8 cellular contexts compared by ENCODE assay signal in the genomic region with DNA sequence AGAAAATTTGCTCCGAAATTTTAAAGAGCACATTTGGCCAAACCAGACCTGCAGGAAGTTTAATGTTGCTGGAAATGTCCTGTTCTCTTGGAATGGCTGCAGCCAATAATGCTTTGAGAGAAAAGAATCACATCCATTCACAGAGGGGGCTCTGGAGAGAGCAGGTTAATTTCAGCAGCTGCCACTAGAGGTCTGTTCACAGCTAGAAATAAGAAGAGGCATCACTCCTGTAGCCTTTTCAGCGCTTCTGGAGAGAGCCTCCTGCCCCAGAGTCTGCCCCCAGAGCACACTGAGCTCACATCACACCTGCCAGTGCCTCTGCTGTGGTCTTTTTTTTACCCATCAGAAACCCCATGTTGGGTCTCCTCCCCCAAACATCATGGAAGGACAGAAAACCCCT.
A peak's percentile ranks its signal among the peaks of the same experiment; 100 is the strongest.
DNase-seq lines count a peak whose midpoint lies in the region; ATAC-seq, FAIRE-seq and TF ChIP-seq lines count a peak whose summit lies in the region.

No MANE protein-coding gene starts in this region.

- no peaks in the 10 kb centered on the region for H3K27me3 ChIP-seq in right cardiac atrium (ENCODE audit: control insufficient read depth, insufficient read depth)
- H3K27me3 ChIP-seq in keratinocyte (ENCODE audit: control insufficient read depth, extremely low read depth, insufficient read depth, low read length), result peaks cover 4% of the 10 kb centered on the region
- H3K27me3 ChIP-seq in colonic mucosa, result no peaks in the 10 kb centered on the region

- FAIRE-seq in keratinocyte (lab: Jason Lieb, UNC), result no peak

- intact Hi-C loops in Right ventricle myocardium superior (cut with DNase I), result no loop called here
- intact Hi-C loops in right cardiac atrium (cut with DNase I), result no loop called here
- intact Hi-C loops in colonic mucosa (cut with DNase I), result no loop called here

- H4K20me1 ChIP-seq in keratinocyte (ENCODE audit: control insufficient read depth, extremely low read depth, insufficient read depth, low read length), result no peaks in the 10 kb centered on the region

- TF ChIP-seq CTCF in keratinocyte (optimal IDR thresholded peaks at IDR 0.05 in 1 of 3, IDR thresholded peaks at IDR 0.05 in 1 of 3, conservative IDR thresholded peaks at IDR 0.05 in 1 of 3; ENCODE audit: extremely low read depth in 1 of 3, insufficient read depth in 2 of 3, low read length in 3 of 3) (peak; percentile 30 to 54 (median 44)), colonic mucosa (IDR thresholded peaks at IDR 0.05) (no peak)

- dilution Hi-C loops in keratinocyte (cut with MboI; ENCODE audit: extremely low pct_ligation_motif_present, low sequenced_read_pairs), result no loop called here

- H3K4me1 ChIP-seq in right cardiac atrium (ENCODE audit: control insufficient read depth, insufficient read depth, low read length), result no peaks in the 10 kb centered on the region
- H3K4me1 ChIP-seq in keratinocyte (ENCODE audit: control insufficient read depth, extremely low read depth, insufficient read depth, low read length), result no peaks in the 10 kb centered on the region
- H3K4me1 ChIP-seq in colonic mucosa, result no peaks in the 10 kb centered on the region

- H3K27ac ChIP-seq in right cardiac atrium (ENCODE audit: low read length) (no peak overlapping the region), keratinocyte (ENCODE audit: control insufficient read depth, insufficient read depth, low read length) (no peak overlapping the region), colonic mucosa (no peak overlapping the region)

- DNase-seq in Right ventricle myocardium superior (no peak), right cardiac atrium (no peak), keratinocyte (ENCODE audit: low read depth, low spot score) (no peak), inferior parietal cortex (ENCODE audit: extremely low spot score) (no peak), GM19240 (ENCODE audit: insufficient read length, low spot score) (no peak), colonic mucosa (no peak)

- peak; percentile 51 for ATAC-seq in Right ventricle myocardium superior (ENCODE audit: poor library complexity)
- no peak for ATAC-seq in right cardiac atrium
- peak; percentile 74 for ATAC-seq in HG03342 (IDR thresholded peaks at IDR 0.05; ENCODE audit: unreplicated experiment)
- ATAC-seq in SK-N-SH treated with all-trans-retinoic acid at 6 μM for 48 hours, result peak; percentile 97

- H3K4me3 ChIP-seq in right cardiac atrium (ENCODE audit: low read length), result no peak overlapping the region
- no peak overlapping the region for H3K4me3 ChIP-seq in keratinocyte (ENCODE audit: control insufficient read depth in 2 of 3, extremely low read depth in 1 of 3, insufficient read depth in 2 of 3, low read depth in 1 of 3, low read length in 3 of 3)
- no peak overlapping the region for H3K4me3 ChIP-seq in colonic mucosa

- H3K9ac ChIP-seq in keratinocyte (ENCODE audit: control insufficient read depth, extremely low read depth, insufficient read depth, low read length) (no peak overlapping the region), colonic mucosa (ENCODE audit: low read depth in 2 of 2, low read length in 2 of 2) (no peak overlapping the region)

- H3K79me2 ChIP-seq in keratinocyte (ENCODE audit: control insufficient read depth, insufficient read depth, low read length), result no peaks in the 10 kb centered on the region

- H2AFZ ChIP-seq in keratinocyte (ENCODE audit: control insufficient read depth, low read length), result no peak overlapping the region

- H3K4me2 ChIP-seq in keratinocyte (ENCODE audit: control insufficient read depth, extremely low read depth, insufficient read depth, low read depth, low read length), result no peak overlapping the region

- no peaks in the 10 kb centered on the region for H3K36me3 ChIP-seq in keratinocyte (ENCODE audit: control insufficient read depth in 2 of 2, extremely low read depth in 1 of 2, insufficient read depth in 2 of 2, low read length in 2 of 2)
- no peaks in the 10 kb centered on the region for H3K36me3 ChIP-seq in colonic mucosa

- 27% methylated on average over 2 of the region's 2 CpGs for WGBS in right cardiac atrium

- H3K9me3 ChIP-seq in right cardiac atrium (ENCODE audit: control insufficient read depth, low read length), result no peaks in the 10 kb centered on the region
- no peaks in the 10 kb centered on the region for H3K9me3 ChIP-seq in keratinocyte (ENCODE audit: control insufficient read depth, low read depth, low read length)
- no peaks in the 10 kb centered on the region for H3K9me3 ChIP-seq in colonic mucosa

- no peaks in the 10 kb centered on the region for H3K9me1 ChIP-seq in keratinocyte (ENCODE audit: control insufficient read depth, extremely low read depth, insufficient read depth, low read length)

TF ChIP-seq in SK-N-SH treated with all-trans-retinoic acid at 6 μM for 48 hours, 23 proteins besides CTCF, POLR2A, EP300 and RAD21:
- TF ChIP-seq ZNF565 (CRISPR knock-in tag; conservative IDR thresholded peaks at IDR 0.05; ENCODE audit: low read depth), result no peak
- TF ChIP-seq, protein P1, sequence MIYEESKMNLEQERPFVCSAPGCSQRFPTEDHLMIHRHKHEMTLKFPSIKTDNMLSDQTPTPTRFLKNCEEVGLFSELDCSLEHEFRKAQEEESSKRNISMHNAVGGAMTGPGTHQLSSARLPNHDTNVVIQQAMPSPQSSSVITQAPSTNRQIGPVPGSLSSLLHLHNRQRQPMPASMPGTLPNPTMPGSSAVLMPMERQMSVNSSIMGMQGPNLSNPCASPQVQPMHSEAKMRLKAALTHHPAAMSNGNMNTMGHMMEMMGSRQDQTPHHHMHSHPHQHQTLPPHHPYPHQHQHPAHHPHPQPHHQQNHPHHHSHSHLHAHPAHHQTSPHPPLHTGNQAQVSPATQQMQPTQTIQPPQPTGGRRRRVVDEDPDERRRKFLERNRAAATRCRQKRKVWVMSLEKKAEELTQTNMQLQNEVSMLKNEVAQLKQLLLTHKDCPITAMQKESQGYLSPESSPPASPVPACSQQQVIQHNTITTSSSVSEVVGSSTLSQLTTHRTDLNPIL (CRISPR knock-in tag; IDR thresholded peaks at IDR 0.05; ENCODE audit: low read depth), result no peak

Comparison
In these comparisons a context has a peak if more than half of its experiments do, and no peak if none do; other contexts are left out.
1. ATAC-seq: peak in Right ventricle myocardium superior (single experiment), HG03342 (single experiment) and SK-N-SH treated with all-trans-retinoic acid at 6 μM for 48 hours (single experiment); none in right cardiac atrium (0 of 2).